Comparison of ENCODE assay signal across 8 cellular contexts in the genomic region with DNA sequence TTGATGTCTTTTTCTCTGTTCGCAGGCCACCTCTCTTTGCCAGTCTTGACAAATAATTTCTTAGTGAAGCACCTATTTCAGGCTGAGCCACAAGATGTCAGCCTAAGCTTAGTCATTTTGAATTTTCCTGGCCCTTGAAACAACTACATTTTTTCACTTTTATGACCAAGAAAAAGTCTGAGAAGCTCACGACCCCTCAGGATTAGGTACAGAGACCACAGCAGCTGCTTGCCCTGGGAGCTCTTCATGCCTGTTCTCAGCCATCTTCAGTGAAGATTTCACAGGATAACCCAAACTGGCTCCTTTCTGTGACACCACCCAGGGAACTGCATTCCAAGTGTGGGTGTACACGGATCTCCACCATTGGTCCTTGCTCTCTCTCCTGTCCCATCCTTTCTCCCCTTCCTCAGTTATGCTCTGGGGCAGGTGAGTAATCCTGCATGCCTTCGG. TPM values are rescaled to one million over a fixed set of nuclear protein-coding genes. Genes with fewer than 3 reads are reported as not detected.
DNase-seq lines count a peak whose midpoint lies in the region; ATAC-seq and TF ChIP-seq lines count a peak whose summit lies in the region.

No MANE protein-coding gene starts in this region.

- TF ChIP-seq CTCF in cardiac muscle cell (IDR thresholded peaks at IDR 0.05; ENCODE audit: low read depth, low read length) (peak; percentile 54), fibroblast of lung (conservative IDR thresholded peaks at IDR 0.05 in 1 of 2, IDR thresholded peaks at IDR 0.05 in 1 of 2; ENCODE audit: low read depth in 1 of 2, low read length in 2 of 2) (peak; percentile 71 to 72)

- H3K9me3 ChIP-seq in cardiac muscle cell (ENCODE audit: low read depth) (no peaks in the 10 kb centered on the region), fibroblast of lung (ENCODE audit: control insufficient read depth, insufficient read depth, low read depth, low read length) (no peaks in the 10 kb centered on the region)

- H3K4me3 ChIP-seq in cardiac muscle cell (no peak overlapping the region), fibroblast of lung (replicated peaks in 1 of 4; ENCODE audit: control extremely low read depth in 1 of 4, insufficient read depth in 1 of 4, low read depth in 3 of 4, low read length in 4 of 4) (no peak overlapping the region)

- no peaks in the 10 kb centered on the region for H4K20me1 ChIP-seq in fibroblast of lung (ENCODE audit: control insufficient read depth, extremely low read depth, insufficient read depth, low read length)

- H3K27me3 ChIP-seq in cardiac muscle cell = no peaks in the 10 kb centered on the region
- H3K27me3 ChIP-seq in fibroblast of lung (ENCODE audit: control insufficient read depth, insufficient read depth, low read length) = no peaks in the 10 kb centered on the region

- H3K4me1 ChIP-seq in cardiac muscle cell (ENCODE audit: low read depth) (peaks cover 4% of the 10 kb centered on the region), fibroblast of lung (ENCODE audit: control insufficient read depth, extremely low read depth, insufficient read depth, low read length) (no peaks in the 10 kb centered on the region)

- H3K9ac ChIP-seq in fibroblast of lung (ENCODE audit: insufficient read depth, low read length) = no peak overlapping the region

- H3K36me3 ChIP-seq in cardiac muscle cell = no peaks in the 10 kb centered on the region
- no peaks in the 10 kb centered on the region for H3K36me3 ChIP-seq in fibroblast of lung (ENCODE audit: control insufficient read depth, insufficient read depth, low read length)

- H3K27ac ChIP-seq in cardiac muscle cell (no peak overlapping the region), fibroblast of lung (ENCODE audit: insufficient read depth, low read length) (no peak overlapping the region)

- intact Hi-C loops in Right ventricle myocardium inferior (cut with DNase I) = loop anchor here (1.0 kb wide), 1 partner anchor 136 kb away; no protein-coding TSS in a partner anchor

- ATAC-seq in Right ventricle myocardium inferior = no peak

- DNase-seq in cardiac muscle cell (ENCODE audit: low read depth in 1 of 2, low spot score in 1 of 2) (peak; percentile 39 to 65), Right ventricle myocardium inferior (ENCODE audit: missing footprints) (no peak), NCI-H748 treated with DMSO at 0.1 percent for 48 hours (lab: John Stamatoyannopoulos, UW) (peak; percentile 55), fibroblast of lung (ENCODE audit: low read depth in 2 of 2) (peak; percentile 39 to 74), pons (ENCODE audit: low spot score) (peak; percentile 52), SK-N-DZ (ENCODE audit: low spot score) (no peak)
- no peak for DNase-seq in activated CD4-positive, CD25-positive, alpha-beta regulatory T cell (lab: John Stamatoyannopoulos, UW)
- DNase-seq in activated CD8-positive, alpha-beta memory T cell treated with anti-CD3 and anti-CD28 coated beads, Interleukin-2, amount 50 U/mL, for 4 hours = no peak

- H3K4me2 ChIP-seq in fibroblast of lung (ENCODE audit: extremely low read depth, insufficient read depth, low read length) = no peak overlapping the region

- H2AFZ ChIP-seq in fibroblast of lung (ENCODE audit: low read length) = no peak overlapping the region

- H3K79me2 ChIP-seq in fibroblast of lung (ENCODE audit: control insufficient read depth, insufficient read depth, low read length) = no peaks in the 10 kb centered on the region

RNA-seq across cellular contexts. Expression of a gene that starts 38.4 kb away (rescaled TPM):
- total RNA-seq in cardiac muscle cell (2.2 and 2.6 TPM in 2 replicates), Right ventricle myocardium inferior (6.9 TPM), fibroblast of lung (4.0 and 5.9 TPM in 2 replicates)
- polyA plus RNA-seq in cardiac muscle cell (3.2 and 6.2 TPM in 2 replicates), fibroblast of lung (1.2 and 4.0 TPM in 2 replicates)
- polyA plus RNA-seq in fibroblast of lung (2012) = 0.86 and 2.9 TPM in 2 replicates
- polyA minus RNA-seq in fibroblast of lung (ENCODE audit: low replicate concordance) = 0.37 and 5.8 TPM in 2 replicates
- not detected in 2 replicates for polyA plus RNA-seq in SK-N-DZ (2014; cell fraction: cytosol; rRNA removed)
- not detected in 2 replicates for polyA plus RNA-seq in SK-N-DZ (2014; cell fraction: nucleus; rRNA removed)

Comparison
In these comparisons a context has a peak if more than half of its experiments do, and no peak if none do; other contexts are left out.
1. DNase-seq: peak in cardiac muscle cell (2 of 2), NCI-H748 treated with DMSO at 0.1 percent for 48 hours (single experiment), fibroblast of lung (2 of 2) and pons (single experiment); none in Right ventricle myocardium inferior (single experiment), activated CD4-positive, CD25-positive, alpha-beta regulatory T cell (0 of 4), SK-N-DZ (single experiment) and activated CD8-positive, alpha-beta memory T cell treated with anti-CD3 and anti-CD28 coated beads, Interleukin-2, amount 50 U/mL, for 4 hours (single experiment).